In genomic region chr10:98410135-98410743, GRCh38 we compare ENCODE assay signal across 1 cellular context.
TF ChIP-seq lines count a peak whose summit lies in the region.

No MANE protein-coding gene starts in this region.

TF ChIP-seq in IMR-90, 13 proteins besides CTCF, POLR2A, EP300 and RAD21:
- TF ChIP-seq USF2 (IDR thresholded peaks at IDR 0.05; ENCODE audit: low read depth, low read length): no peak
- no peak for TF ChIP-seq ELK1 (IDR thresholded peaks at IDR 0.05; ENCODE audit: borderline replicate concordance, low read depth, low read length)
- no peak for TF ChIP-seq MXI1 (IDR thresholded peaks at IDR 0.05; ENCODE audit: borderline replicate concordance, low read depth, low read length)
- no peak for TF ChIP-seq BHLHE40 (IDR thresholded peaks at IDR 0.05; ENCODE audit: low read depth, low read length)
- no peak for TF ChIP-seq MAFK (IDR thresholded peaks at IDR 0.05; ENCODE audit: low read depth, low read length)
- TF ChIP-seq CHD1 (IDR thresholded peaks at IDR 0.05; ENCODE audit: low read depth, low read length): no peak
- no peak for TF ChIP-seq NFE2L2 (IDR thresholded peaks at IDR 0.05; ENCODE audit: low read depth, low read length)
- no peak for TF ChIP-seq RFX5 (IDR thresholded peaks at IDR 0.05; ENCODE audit: low read depth, low read length)
- no peak for TF ChIP-seq RCOR1 (IDR thresholded peaks at IDR 0.05; ENCODE audit: insufficient replicate concordance, low read length)
- TF ChIP-seq MAZ (IDR thresholded peaks at IDR 0.05; ENCODE audit: borderline replicate concordance, low read depth, low read length): no peak
- no peak for TF ChIP-seq FOS (IDR thresholded peaks at IDR 0.05; ENCODE audit: low read depth, low read length)
- TF ChIP-seq SMC3 (IDR thresholded peaks at IDR 0.05; ENCODE audit: low read depth, low read length): no peak
- TF ChIP-seq CEBPB (IDR thresholded peaks at IDR 0.05; ENCODE audit: low read depth, low read length): no peak
